In the genomic region with DNA sequence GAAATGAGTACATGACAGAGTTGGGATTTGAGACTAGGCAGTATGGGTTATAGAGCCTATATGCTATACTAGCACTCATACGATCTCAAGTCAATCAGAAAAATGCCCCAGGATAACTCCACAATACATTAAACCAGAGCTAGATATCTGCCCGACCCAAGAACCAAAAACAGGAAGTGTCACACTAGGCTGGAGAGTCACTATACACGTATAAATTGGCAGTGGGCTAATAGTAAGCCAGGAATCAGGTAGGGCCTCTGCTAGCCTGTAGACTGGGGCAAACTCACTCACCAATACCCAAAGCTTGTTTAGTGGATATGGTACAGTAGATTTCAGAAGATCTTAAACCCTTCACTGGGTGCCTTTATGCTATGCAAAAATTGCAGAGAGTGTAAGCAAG, we compare ENCODE assay signal across 13 cellular contexts. TPM values are rescaled to one million over a fixed set of nuclear protein-coding genes. Genes with fewer than 3 reads are reported as not detected.
DNase-seq lines count a peak whose midpoint lies in the region; ATAC-seq lines count a peak whose summit lies in the region.
"Had no signal": no experiment of that assay in that cellular context is flagged by ENCODE, and none has a peak within 500 bp of the region (broad histone marks: within the 10 kb centered on the region; RNA-seq: fewer than 3 reads in every experiment).

No MANE protein-coding gene starts in this region.

- DNase-seq in NOMO-1 treated with DMSO at 0.1 percent for 48 hours (lab: John Stamatoyannopoulos, UW; ENCODE audit: unreplicated experiment) (peak; percentile 62), dermis blood vessel endothelial cell (no peak), KG1 (lab: John Stamatoyannopoulos, UW) (no peak)
- DNase-seq in stimulated activated effector memory CD8-positive, alpha-beta T cell treated with anti-CD3 and anti-CD28 coated beads, Interleukin-12 subunit alpha, Interleukin-12 subunit beta, amount 100 ng/mL, for 72 hours (ENCODE audit: low spot score in 2 of 2) = no peak
- DNase-seq in activated CD4-positive, alpha-beta T cell treated with anti-CD3 and anti-CD28 coated beads for 4 hours = no peak
- DNase-seq: esophagus squamous epithelium, NCI-H1694 had no signal

- peak overlapping the region; percentile 6 for H3K27ac Mint-ChIP-seq in stimulated activated effector memory CD8-positive, alpha-beta T cell treated with anti-CD3 and anti-CD28 coated beads, Interleukin-12 subunit alpha, Interleukin-12 subunit beta, amount 100 ng/mL, for 72 hours
- H3K27ac Mint-ChIP-seq: activated T-helper 2 cell treated with anti-CD3 and anti-CD28 coated beads, Interferon-gamma antibody, Interleukin-2, Interleukin-4, amounts not matched to agents 10 μg/mL and 5 μg/mL and 100 μg/mL, durations not matched to agents 14 hours and 24 hours and 36 hours; stimulated activated naive CD8-positive, alpha-beta T cell treated with anti-CD3 and anti-CD28 coated beads, Interleukin-15, Interleukin-2, amounts not matched to agents 100 ng/mL and 50 ng/mL, for 24 hours; WTC11 had no signal

- no peak overlapping the region for H3K4me3 Mint-ChIP-seq in stimulated activated effector memory CD8-positive, alpha-beta T cell treated with anti-CD3 and anti-CD28 coated beads, Interleukin-12 subunit alpha, Interleukin-12 subunit beta, amount 100 ng/mL, for 72 hours
- H3K4me3 Mint-ChIP-seq: central memory CD8-positive, alpha-beta T cell; stimulated activated naive CD8-positive, alpha-beta T cell treated with anti-CD3 and anti-CD28 coated beads, Interleukin-15, Interleukin-2, amounts not matched to agents 100 ng/mL and 50 ng/mL, for 24 hours; WTC11 had no signal

- no peaks in the 10 kb centered on the region for H3K9me3 Mint-ChIP-seq in stimulated activated effector memory CD8-positive, alpha-beta T cell treated with anti-CD3 and anti-CD28 coated beads, Interleukin-12 subunit alpha, Interleukin-12 subunit beta, amount 100 ng/mL, for 72 hours
- H3K9me3 Mint-ChIP-seq: activated T-helper 2 cell treated with anti-CD3 and anti-CD28 coated beads, Interferon-gamma antibody, Interleukin-2, Interleukin-4, amounts not matched to agents 10 μg/mL and 5 μg/mL and 100 μg/mL, durations not matched to agents 14 hours and 24 hours and 36 hours; central memory CD8-positive, alpha-beta T cell; stimulated activated naive CD8-positive, alpha-beta T cell treated with anti-CD3 and anti-CD28 coated beads, Interleukin-15, Interleukin-2, amounts not matched to agents 100 ng/mL and 50 ng/mL, for 24 hours had no signal

- no peaks in the 10 kb centered on the region for H3K4me1 Mint-ChIP-seq in stimulated activated effector memory CD8-positive, alpha-beta T cell treated with anti-CD3 and anti-CD28 coated beads, Interleukin-12 subunit alpha, Interleukin-12 subunit beta, amount 100 ng/mL, for 72 hours
- H3K4me1 Mint-ChIP-seq: central memory CD8-positive, alpha-beta T cell; WTC11 had no signal

- peak; percentile 78 for ATAC-seq in GM19043 (IDR thresholded peaks at IDR 0.05; ENCODE audit: low read depth, unreplicated experiment)
- peak; percentile 66 for ATAC-seq in HG02759 (IDR thresholded peaks at IDR 0.05; ENCODE audit: unreplicated experiment)
- peak; percentile 28 for ATAC-seq in stimulated activated effector memory CD8-positive, alpha-beta T cell treated with anti-CD3 and anti-CD28 coated beads, Interleukin-12 subunit alpha, Interleukin-12 subunit beta, amount 100 ng/mL, for 72 hours
- ATAC-seq: WTC11 had no signal

- no peaks in the 10 kb centered on the region for H3K36me3 Mint-ChIP-seq in stimulated activated effector memory CD8-positive, alpha-beta T cell treated with anti-CD3 and anti-CD28 coated beads, Interleukin-12 subunit alpha, Interleukin-12 subunit beta, amount 100 ng/mL, for 72 hours
- H3K36me3 Mint-ChIP-seq: WTC11 had no signal

RNA-seq across cellular contexts. Expression of a gene that starts 16.2 kb away (rescaled TPM):
- 646 and 1,063 TPM in 2 replicates for total RNA-seq in dermis blood vessel endothelial cell

RNA-seq across cellular contexts. Expression of a gene that starts 33.0 kb away (rescaled TPM):
- 13.6 and 18.7 TPM in 2 replicates for total RNA-seq in dermis blood vessel endothelial cell

Comparison
In these comparisons a context has a peak if more than half of its experiments do, and no peak if none do; other contexts are left out.
1. ATAC-seq: peak in every context shown above with its lines; median percentile 78 in GM19043; 66 in HG02759; 28 in stimulated activated effector memory CD8-positive, alpha-beta T cell treated with anti-CD3 and anti-CD28 coated beads, Interleukin-12 subunit alpha, Interleukin-12 subunit beta, amount 100 ng/mL, for 72 hours.